In genomic region chr1:97792655-97793054, GRCh38 we compare ENCODE assay signal across 3 cellular contexts.
TF ChIP-seq lines count a peak whose summit lies in the region.

No MANE protein-coding gene starts in this region.

TF ChIP-seq in A549, 52 proteins besides CTCF, POLR2A, EP300 and RAD21 (continued from another document):
- TF ChIP-seq GATA3 (IDR thresholded peaks at IDR 0.05; ENCODE audit: borderline replicate concordance) (no peak), MAFK (IDR thresholded peaks at IDR 0.05; ENCODE audit: partially characterized antibody) (peak; percentile 63)

TF ChIP-seq in IMR-90, 13 proteins besides CTCF, POLR2A, EP300 and RAD21 (continued from another document):
- TF ChIP-seq CHD1 (IDR thresholded peaks at IDR 0.05; ENCODE audit: low read depth, low read length): no peak
- TF ChIP-seq NFE2L2 (IDR thresholded peaks at IDR 0.05; ENCODE audit: low read depth, low read length): no peak
- peak; percentile 73 for TF ChIP-seq MAFK (IDR thresholded peaks at IDR 0.05; ENCODE audit: low read depth, low read length)
- no peak for TF ChIP-seq FOS (IDR thresholded peaks at IDR 0.05; ENCODE audit: low read depth, low read length)
- TF ChIP-seq MXI1 (IDR thresholded peaks at IDR 0.05; ENCODE audit: borderline replicate concordance, low read depth, low read length): no peak
- TF ChIP-seq MAZ (IDR thresholded peaks at IDR 0.05; ENCODE audit: borderline replicate concordance, low read depth, low read length): no peak

TF ChIP-seq in K562, 482 proteins besides CTCF, POLR2A, EP300 and RAD21 (continued from another document):
- TF ChIP-seq ZFP30 (CRISPR knock-in tag; IDR thresholded peaks at IDR 0.05; ENCODE audit: borderline replicate concordance) (no peak), ZMIZ1 (IDR thresholded peaks at IDR 0.05; ENCODE audit: low read depth in 2 of 2, low read length in 2 of 2) (no peak), ZNF316 (IDR thresholded peaks at IDR 0.05) (0 out of 2 replicates have a peak, but pooled peaks have one; percentile 10), MEF2A (IDR thresholded peaks at IDR 0.05; ENCODE audit: control insufficient read depth, low read depth, low read length) (no peak)
TF ChIP-seq in K562: peak in this region for 1.
